Comparison of ENCODE assay signal across 8 cellular contexts in genomic region chr9:128127568-128127989, GRCh38. TPM values are rescaled to one million over a fixed set of nuclear protein-coding genes. Genes with fewer than 3 reads are reported as not detected.
DNase-seq lines count a peak whose midpoint lies in the region; ATAC-seq and TF ChIP-seq lines count a peak whose summit lies in the region.

PTGES2 (minus strand) TSS chr9:128127729; CDS start chr9:128127717, 12 bp downstream.

- peak within 1 kb of the TSS; percentile 85 for H3K27ac ChIP-seq in Panc1 (ENCODE audit: low read length)

- in situ Hi-C loops in Panc1 (cut with HindIII; ENCODE audit: low pct_unique_long_range_greater_than_20kb, low sequenced_read_pairs): no loop called here

- intact Hi-C loops in Panc1 (cut with micrococcal nuclease; ENCODE audit: unreplicated experiment): no loop called here

- peaks cover 32% of the 10 kb centered on the region for H3K4me1 Mint-ChIP-seq in activated T-cell treated with anti-CD3 and anti-CD28 coated beads, Interleukin-2, amount 50 U/mL, for 72 hours (ENCODE audit: low read depth)
- peaks cover 26 to 35% (median 27%) of the 10 kb centered on the region in 3 donors for H3K4me1 Mint-ChIP-seq in naive B cell
- H3K4me1 Mint-ChIP-seq in stimulated activated effector memory CD8-positive, alpha-beta T cell treated with anti-CD3 and anti-CD28 coated beads, Interleukin-12 subunit alpha, Interleukin-12 subunit beta, amount 100 ng/mL, for 72 hours: peaks cover 43% of the 10 kb centered on the region

- no peak for TF ChIP-seq CTCF in Panc1 (IDR thresholded peaks at IDR 0.05)

- no peaks in the 10 kb centered on the region for H3K36me3 Mint-ChIP-seq in activated T-cell treated with anti-CD3 and anti-CD28 coated beads, Interleukin-2, amount 50 U/mL, for 72 hours (ENCODE audit: insufficient read depth in 2 of 2)
- H3K36me3 Mint-ChIP-seq in naive B cell: no peaks in the 10 kb centered on the region
- peaks cover 30% of the 10 kb centered on the region for H3K36me3 Mint-ChIP-seq in stimulated activated effector memory CD8-positive, alpha-beta T cell treated with anti-CD3 and anti-CD28 coated beads, Interleukin-12 subunit alpha, Interleukin-12 subunit beta, amount 100 ng/mL, for 72 hours

- peaks cover 2% of the 10 kb centered on the region; the same call in 1 of the 2 replicates for H3K36me3 ChIP-seq in Panc1 (ENCODE audit: control insufficient read depth, insufficient read depth, low read length)

- H3K4me1 ChIP-seq in Panc1 (ENCODE audit: control insufficient read depth, insufficient read depth, low read length): 0 out of 2 replicates have a peak, but pooled peaks cover 3% of the 10 kb centered on the region

- H3K9me3 ChIP-seq in Panc1 (ENCODE audit: control insufficient read depth, insufficient read depth, low read depth, low read length): no peaks in the 10 kb centered on the region

- DNase-seq in CMK (ENCODE audit: low read depth) (peak; percentile 60), HK-2 (ENCODE audit: unreplicated experiment) (peak; percentile 74), Panc1 (ENCODE audit: low read depth, low spot score) (no peak), fibroblast of gingiva (ENCODE audit: low read depth) (peak; percentile 91), naive B cell (peak; percentile 87)
- DNase-seq in activated T-cell treated with anti-CD3 and anti-CD28 coated beads, Interleukin-2, amount 50 U/mL, for 72 hours: peak; percentile 87 to 89
- DNase-seq in stimulated activated effector memory CD8-positive, alpha-beta T cell treated with anti-CD3 and anti-CD28 coated beads, Interleukin-12 subunit alpha, Interleukin-12 subunit beta, amount 100 ng/mL, for 72 hours (ENCODE audit: low spot score in 2 of 2): peak; percentile 83 to 91

- POLR2A ChIA-PET in Panc1 (lab: Charles Lee): no interaction called here

- H3K27ac Mint-ChIP-seq in activated T-cell treated with anti-CD3 and anti-CD28 coated beads, Interleukin-2, amount 50 U/mL, for 72 hours: peak within 1 kb of the TSS; percentile 82
- H3K27ac Mint-ChIP-seq in naive B cell: peak within 1 kb of the TSS; percentile 98 to 100 (median 100)
- peak within 1 kb of the TSS; percentile 99 for H3K27ac Mint-ChIP-seq in stimulated activated effector memory CD8-positive, alpha-beta T cell treated with anti-CD3 and anti-CD28 coated beads, Interleukin-12 subunit alpha, Interleukin-12 subunit beta, amount 100 ng/mL, for 72 hours

- ATAC-seq in GM19397 (IDR thresholded peaks at IDR 0.05; ENCODE audit: unreplicated experiment): peak; percentile 69
- peak; percentile 81 for ATAC-seq in Panc1
- peak; percentile 73 to 78 for ATAC-seq in activated T-cell treated with anti-CD3 and anti-CD28 coated beads, Interleukin-2, amount 50 U/mL, for 72 hours (replicated peaks in 1 of 2)
- ATAC-seq in naive B cell (ENCODE audit: low read depth in 2 of 2): peak; percentile 73
- ATAC-seq in stimulated activated effector memory CD8-positive, alpha-beta T cell treated with anti-CD3 and anti-CD28 coated beads, Interleukin-12 subunit alpha, Interleukin-12 subunit beta, amount 100 ng/mL, for 72 hours: peak; percentile 84

- CTCF ChIA-PET in Panc1 (lab: Charles Lee): no interaction called here

- BruUV-seq in Panc1 (replicated peaks; lab: Mats Ljungman, UMichigan): no TSS peak

- H3K27me3 ChIP-seq in Panc1 (ENCODE audit: control insufficient read depth, insufficient read depth, low read length): no peaks in the 10 kb centered on the region

- peak within 1 kb of the TSS; percentile 88 to 99 for H3K4me3 Mint-ChIP-seq in activated T-cell treated with anti-CD3 and anti-CD28 coated beads, Interleukin-2, amount 50 U/mL, for 72 hours
- peak within 1 kb of the TSS; percentile 93 to 100 (median 98) for H3K4me3 Mint-ChIP-seq in naive B cell
- peak within 1 kb of the TSS; percentile 98 for H3K4me3 Mint-ChIP-seq in stimulated activated effector memory CD8-positive, alpha-beta T cell treated with anti-CD3 and anti-CD28 coated beads, Interleukin-12 subunit alpha, Interleukin-12 subunit beta, amount 100 ng/mL, for 72 hours

- no peaks in the 10 kb centered on the region for H3K27me3 Mint-ChIP-seq in activated T-cell treated with anti-CD3 and anti-CD28 coated beads, Interleukin-2, amount 50 U/mL, for 72 hours (ENCODE audit: low read depth)
- peaks cover 0 to 4% (median 2%) of the 10 kb centered on the region in 3 donors for H3K27me3 Mint-ChIP-seq in naive B cell

- H3K4me3 ChIP-seq in Panc1 (ENCODE audit: low read depth in 2 of 2, low read length in 2 of 2): peak within 1 kb of the TSS; percentile 80 to 83

- no peaks in the 10 kb centered on the region for H3K9me3 Mint-ChIP-seq in activated T-cell treated with anti-CD3 and anti-CD28 coated beads, Interleukin-2, amount 50 U/mL, for 72 hours
- no peaks in the 10 kb centered on the region for H3K9me3 Mint-ChIP-seq in naive B cell
- H3K9me3 Mint-ChIP-seq in stimulated activated effector memory CD8-positive, alpha-beta T cell treated with anti-CD3 and anti-CD28 coated beads, Interleukin-12 subunit alpha, Interleukin-12 subunit beta, amount 100 ng/mL, for 72 hours: no peaks in the 10 kb centered on the region

RNA-seq across cellular contexts. Expression of gene PTGES2, which starts in this region (rescaled TPM):
- 76.8 TPM for total RNA-seq in Panc1 (2021; ENCODE audit: unreplicated experiment)
- 151 TPM for polyA plus RNA-seq in Panc1 (2012; ENCODE audit: insufficient read length)
- total RNA-seq in activated T-cell treated with anti-CD3 and anti-CD28 coated beads, Interleukin-2, amount 50 U/mL, for 72 hours: 10 to 100 TPM; 23.5 to 27.5 TPM
- polyA plus RNA-seq in naive B cell (ENCODE audit: low read depth in 6 of 6): 10 to 100 TPM; 31.1 to 63.8 (median 40.8) TPM
